ENCODE assay signal across 24 cellular contexts in genomic region chr6:116430860-116431259, GRCh38.
"Had no signal": no experiment of that assay in that cellular context is flagged by ENCODE, and none has a peak within 500 bp of the region (broad histone marks: within the 10 kb centered on the region; RNA-seq: fewer than 3 reads in every experiment).

No MANE protein-coding gene starts in this region.

- H3K4me3 ChIP-seq: dorsolateral prefrontal cortex, gastrocnemius medialis, heart right ventricle, psoas muscle, spleen, tibial artery, upper lobe of left lung, uterus had no signal

- ATAC-seq: esophagus mucosa; gastrocnemius medialis; heart right ventricle; left lobe of liver; natural killer cell treated with Interleukin-12 subunit alpha and Interleukin-12 subunit beta and Interleukin-15 and Interleukin-18, amount 100 ng/mL, for 72 hours; psoas muscle; sciatic nerve; stimulated activated memory B cell treated with anti-CD40 and anti-IgM and Interleukin-4, amounts not matched to agents 10 μg/mL and 1 μg/mL and 100 μg/mL, for 72 hours had no signal

- H3K27me3 Mint-ChIP-seq: natural killer cell treated with Interleukin-12 subunit alpha and Interleukin-12 subunit beta and Interleukin-15 and Interleukin-18, amount 100 ng/mL, for 72 hours; stimulated activated memory B cell treated with anti-CD40 and anti-IgM and Interleukin-4, amounts not matched to agents 10 μg/mL and 1 μg/mL and 100 μg/mL, for 72 hours; stimulated activated naive CD8-positive, alpha-beta T cell treated with anti-CD3 and anti-CD28 coated beads, Interleukin-15, Interleukin-2, amounts not matched to agents 100 ng/mL and 50 ng/mL, for 24 hours had no signal

- H3K36me3 Mint-ChIP-seq: natural killer cell treated with Interleukin-12 subunit alpha and Interleukin-12 subunit beta and Interleukin-15 and Interleukin-18, amount 100 ng/mL, for 72 hours had no signal

- H3K27ac ChIP-seq: dorsolateral prefrontal cortex, gastrocnemius medialis, heart right ventricle, psoas muscle, spleen, tibial artery, upper lobe of left lung, uterus had no signal

- H3K4me1 Mint-ChIP-seq: stimulated activated memory B cell treated with anti-CD40 and anti-IgM and Interleukin-4, amounts not matched to agents 10 μg/mL and 1 μg/mL and 100 μg/mL, for 72 hours had no signal

- H3K9me3 ChIP-seq: gastrocnemius medialis, heart right ventricle, psoas muscle, spleen, tibial artery, upper lobe of left lung, uterus had no signal

- H3K9me3 Mint-ChIP-seq: natural killer cell treated with Interleukin-12 subunit alpha and Interleukin-12 subunit beta and Interleukin-15 and Interleukin-18, amount 100 ng/mL, for 72 hours; stimulated activated memory B cell treated with anti-CD40 and anti-IgM and Interleukin-4, amounts not matched to agents 10 μg/mL and 1 μg/mL and 100 μg/mL, for 72 hours; stimulated activated naive CD8-positive, alpha-beta T cell treated with anti-CD3 and anti-CD28 coated beads, Interleukin-15, Interleukin-2, amounts not matched to agents 100 ng/mL and 50 ng/mL, for 24 hours had no signal

- DNase-seq: cortex of kidney; dorsolateral prefrontal cortex; effector CD8-positive, alpha-beta T cell; gastrocnemius medialis; heart right ventricle; hypothalamus; islet precursor cell; mammary epithelial cell; occipital lobe; psoas muscle; retina; spleen; stimulated activated CD4-positive, alpha-beta T cell treated with anti-CD3 and anti-CD28 coated beads, Interleukin-15, amount 100 ng/mL, for 24 hours; stimulated activated CD4-positive, alpha-beta T cell treated with anti-CD3 and anti-CD28 coated beads, Interleukin-1b, Interleukin-23, amount 100 ng/mL, for 48 hours; stimulated activated CD4-positive, alpha-beta T cell treated with anti-CD3 and anti-CD28 coated beads, Interleukin-4, amount 100 ng/mL, for 24 hours; tibial artery; uterus had no signal

- H3K4me3 Mint-ChIP-seq: natural killer cell treated with Interleukin-12 subunit alpha and Interleukin-12 subunit beta and Interleukin-15 and Interleukin-18, amount 100 ng/mL, for 72 hours; stimulated activated memory B cell treated with anti-CD40 and anti-IgM and Interleukin-4, amounts not matched to agents 10 μg/mL and 1 μg/mL and 100 μg/mL, for 72 hours; stimulated activated naive CD8-positive, alpha-beta T cell treated with anti-CD3 and anti-CD28 coated beads, Interleukin-15, Interleukin-2, amounts not matched to agents 100 ng/mL and 50 ng/mL, for 24 hours had no signal

- H3K4me1 ChIP-seq: gastrocnemius medialis, psoas muscle, spleen, tibial artery, upper lobe of left lung, uterus had no signal

- H3K27me3 ChIP-seq: dorsolateral prefrontal cortex, gastrocnemius medialis, heart right ventricle, spleen, tibial artery, upper lobe of left lung, uterus had no signal

- H3K27ac Mint-ChIP-seq: natural killer cell treated with Interleukin-12 subunit alpha and Interleukin-12 subunit beta and Interleukin-15 and Interleukin-18, amount 100 ng/mL, for 72 hours; stimulated activated memory B cell treated with anti-CD40 and anti-IgM and Interleukin-4, amounts not matched to agents 10 μg/mL and 1 μg/mL and 100 μg/mL, for 72 hours; stimulated activated naive CD8-positive, alpha-beta T cell treated with anti-CD3 and anti-CD28 coated beads, Interleukin-15, Interleukin-2, amounts not matched to agents 100 ng/mL and 50 ng/mL, for 24 hours had no signal
